29 cellular contexts compared by ENCODE assay signal in the genomic region with DNA sequence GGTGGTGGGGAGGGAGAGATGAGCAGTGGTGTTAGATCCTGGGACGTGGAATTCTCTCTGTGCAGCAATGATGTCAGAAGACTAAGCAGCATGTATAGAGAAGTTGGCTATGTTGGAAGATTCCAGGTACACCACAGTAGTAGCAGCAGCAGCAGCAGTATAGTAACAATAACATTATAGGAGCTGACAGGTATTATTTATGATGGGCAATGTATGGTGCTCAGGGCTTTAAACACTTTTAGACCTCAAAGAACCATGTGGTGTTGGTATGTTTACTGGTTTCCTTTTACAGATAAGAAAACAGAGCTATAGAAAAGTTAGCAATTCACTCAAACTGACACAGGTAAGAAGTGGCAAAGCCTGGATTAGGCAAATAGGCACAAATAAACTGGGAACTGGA.
"Had no signal": no experiment of that assay in that cellular context is flagged by ENCODE, and none has a peak within 500 bp of the region (broad histone marks: within the 10 kb centered on the region; RNA-seq: fewer than 3 reads in every experiment).

No MANE protein-coding gene starts in this region.

- FAIRE-seq: colon, endometrium, endothelial cell of umbilical vein, frontal cortex had no signal

- DNase-seq: colonic mucosa; cortex of kidney; dermis blood vessel endothelial cell; dorsolateral prefrontal cortex; effector CD4-positive, alpha-beta T cell; effector CD8-positive, alpha-beta T cell; effector memory CD4-positive, alpha-beta T cell; effector memory CD8-positive, alpha-beta T cell; endodermal cell; erythroblast; esophagus squamous epithelium; foreskin fibroblast; foreskin keratinocyte; foreskin melanocyte; gastrocnemius medialis; glutamatergic neuron; head of caudate nucleus; heart left ventricle; heart right ventricle had no signal

- H3K9me3 ChIP-seq: colonic mucosa, esophagus muscularis mucosa, esophagus squamous epithelium, gastrocnemius medialis, gastroesophageal sphincter, heart left ventricle, heart right ventricle had no signal

- H3K27ac ChIP-seq: colonic mucosa, coronary artery, dorsolateral prefrontal cortex, epithelial cell of prostate, esophagus muscularis mucosa, esophagus squamous epithelium, foreskin keratinocyte, gastrocnemius medialis, gastroesophageal sphincter, heart left ventricle, heart right ventricle, hepatocyte had no signal

- H2AFZ ChIP-seq: hepatocyte had no signal

- H3K36me3 ChIP-seq: colonic mucosa, esophagus muscularis mucosa, esophagus squamous epithelium, gastrocnemius medialis, gastroesophageal sphincter, heart left ventricle, heart right ventricle had no signal

- H3K4me1 ChIP-seq: colonic mucosa, esophagus muscularis mucosa, esophagus squamous epithelium, foreskin keratinocyte, gastrocnemius medialis, gastroesophageal sphincter, heart left ventricle, heart right ventricle had no signal

- H3K79me2 ChIP-seq: hepatocyte had no signal

- H3K27me3 ChIP-seq: colonic mucosa, dorsolateral prefrontal cortex, esophagus muscularis mucosa, esophagus squamous epithelium, foreskin keratinocyte, gastrocnemius medialis, gastroesophageal sphincter, hepatocyte had no signal

- H3K4me2 ChIP-seq: hepatocyte had no signal

- H3K4me3 ChIP-seq: colonic mucosa, coronary artery, dorsolateral prefrontal cortex, esophagus muscularis mucosa, esophagus squamous epithelium, gastrocnemius medialis, gastroesophageal sphincter, heart left ventricle, heart right ventricle, hepatocyte had no signal

- ATAC-seq: effector memory CD8-positive, alpha-beta T cell; esophagus mucosa; foreskin keratinocyte; gastrocnemius medialis; gastroesophageal sphincter; heart left ventricle; heart right ventricle had no signal
